ENCODE assay signal across 9 cellular contexts in genomic region chr19:42269518-42270345, GRCh38. TPM values are rescaled to one million over a fixed set of nuclear protein-coding genes. Genes with fewer than 3 reads are reported as not detected.
A peak's percentile ranks its signal among the peaks of the same experiment; 100 is the strongest.
DNase-seq lines count a peak whose midpoint lies in the region; ATAC-seq and TF ChIP-seq lines count a peak whose summit lies in the region.
"Had no signal": no experiment of that assay in that cellular context is flagged by ENCODE, and none has a peak within 500 bp of the region (broad histone marks: within the 10 kb centered on the region; RNA-seq: fewer than 3 reads in every experiment).

No MANE protein-coding gene starts in this region.

- H3K4me3 Mint-ChIP-seq in CD4-positive, alpha-beta T cell = peak overlapping the region; percentile 92
- H3K4me3 Mint-ChIP-seq: central memory CD8-positive, alpha-beta T cell had no signal

- CTCF ChIA-PET in CD4-positive, alpha-beta T cell (lab: Charles Lee) = interaction anchor here (1.1 to 3.2 kb wide), 4 partner anchors 10 to 27 kb away, joined by 3 to 27 read pairs (median 8); no protein-coding TSS in a partner anchor

- H2AFZ ChIP-seq in neuronal stem cell (ENCODE audit: low read length) = no peak overlapping the region

- intact Hi-C loops in CD4-positive, alpha-beta T cell (cut with DNase I, micrococcal nuclease) = no loop called here

- H3K9ac ChIP-seq in neuronal stem cell (ENCODE audit: low read depth, low read length, poor library complexity) = peak overlapping the region; percentile 81

- no peaks in the 10 kb centered on the region for H3K27me3 ChIP-seq in CD4-positive, alpha-beta T cell (ENCODE audit: control insufficient read depth, insufficient read depth, low read length)
- no peaks in the 10 kb centered on the region for H3K27me3 ChIP-seq in neuronal stem cell (ENCODE audit: control insufficient read depth in 3 of 3, insufficient read depth in 3 of 3, low read depth in 1 of 3, low read length in 3 of 3)

- peak overlapping the region; percentile 37 for H3K4ac ChIP-seq in neuronal stem cell (ENCODE audit: low read length)

- H3K36me3 Mint-ChIP-seq in CD4-positive, alpha-beta T cell (ENCODE audit: low read depth) = peaks cover 24% of the 10 kb centered on the region

- H3K9me3 Mint-ChIP-seq in CD4-positive, alpha-beta T cell = no peaks in the 10 kb centered on the region
- H3K9me3 Mint-ChIP-seq: central memory CD8-positive, alpha-beta T cell had no signal

- no peak overlapping the region for H3K23ac ChIP-seq in neuronal stem cell (ENCODE audit: low read depth, low read length, poor library complexity)

- peak overlapping the region; percentile 62 for H3K4me2 ChIP-seq in neuronal stem cell (ENCODE audit: insufficient read depth, low read length, poor library complexity, severe bottlenecking)

- no peak overlapping the region for H3K14ac ChIP-seq in neuronal stem cell (ENCODE audit: low read length)

- H3K27ac Mint-ChIP-seq in CD4-positive, alpha-beta T cell = no peak overlapping the region

- WGBS in neuronal stem cell (ENCODE audit: extremely low coverage in 2 of 2, insufficient read length in 2 of 2, insufficient replicate concordance in 1 of 2), 2 donors = no CpG with 5 or more reads among the region's 9 CpGs

- H4K91ac ChIP-seq in neuronal stem cell (ENCODE audit: low read depth, low read length, poor library complexity) = no peak overlapping the region

- H2BK120ac ChIP-seq in neuronal stem cell (ENCODE audit: low read depth, low read length) = no peak overlapping the region

- H2BK12ac ChIP-seq in neuronal stem cell (ENCODE audit: low read length) = peak overlapping the region; percentile 41

- no peaks in the 10 kb centered on the region for H3K9me3 ChIP-seq in CD4-positive, alpha-beta T cell (ENCODE audit: control insufficient read depth, low read length)
- no peaks in the 10 kb centered on the region for H3K9me3 ChIP-seq in neuronal stem cell (replicated peaks in 1 of 2; ENCODE audit: control insufficient read depth in 2 of 2, insufficient read depth in 1 of 2, low read depth in 1 of 2, low read length in 2 of 2)

- no peak for ATAC-seq in CD4-positive, alpha-beta T cell (ENCODE audit: poor library complexity)

- DNase-seq in CD4-positive, alpha-beta T cell = no peak
- peak; percentile 13 for DNase-seq in NCI-H226
- DNase-seq in epithelial cell of proximal tubule (ENCODE audit: low read depth) = no peak
- no peak for DNase-seq in neuronal stem cell (ENCODE audit: low spot score)
- no peak for DNase-seq in NCI-H82 (lab: John Stamatoyannopoulos, UW)
- DNase-seq in ACHN = no peak
- no peak for DNase-seq in stimulated activated CD4-positive, alpha-beta T cell treated with anti-CD3 and anti-CD28 coated beads, Interleukin-2, amount 100 ng/mL, for 24 hours
- DNase-seq in amniotic stem cell (lab: John Stamatoyannopoulos, UW) = no peak

- peak overlapping the region; percentile 90 for H2AK5ac ChIP-seq in neuronal stem cell (ENCODE audit: low read depth, low read length)

- peak overlapping the region; percentile 48 for H3K18ac ChIP-seq in neuronal stem cell (ENCODE audit: low read length)

- H3K4me1 Mint-ChIP-seq in CD4-positive, alpha-beta T cell (ENCODE audit: low read depth) = peaks cover 25% of the 10 kb centered on the region

- H3K79me1 ChIP-seq in neuronal stem cell (ENCODE audit: low read depth, low read length) = peaks cover 20% of the 10 kb centered on the region

- in situ Hi-C loops in ACHN (cut with HindIII; ENCODE audit: low pct_ligation_motif_present, low pct_unique_long_range_greater_than_20kb, low sequenced_read_pairs) = no loop called here

- H2BK15ac ChIP-seq in neuronal stem cell (ENCODE audit: low read length) = peak overlapping the region; percentile 92

- peaks cover 12 to 19% of the 10 kb centered on the region in 2 donors for H3K4me1 ChIP-seq in neuronal stem cell (ENCODE audit: control insufficient read depth in 2 of 2, insufficient read depth in 1 of 2, low read depth in 1 of 2, low read length in 2 of 2)

- H3K27ac ChIP-seq in CD4-positive, alpha-beta T cell (ENCODE audit: low read depth, low read length) = peak overlapping the region; percentile 93
- no peak overlapping the region for H3K27ac ChIP-seq in neuronal stem cell (replicated peaks; ENCODE audit: low read length)

- peak overlapping the region; percentile 75 for H3K4me3 ChIP-seq in epithelial cell of proximal tubule (ENCODE audit: low read depth, low read length)
- peak overlapping the region; percentile 65 to 76 for H3K4me3 ChIP-seq in neuronal stem cell (ENCODE audit: low read length in 2 of 2)

- peak overlapping the region; percentile 29 for H2BK5ac ChIP-seq in neuronal stem cell (ENCODE audit: low read length)

- POLR2A ChIA-PET in CD4-positive, alpha-beta T cell (lab: Charles Lee) = interaction anchor here (1.1 to 4.4 kb wide), 11 partner anchors 10 to 193 kb away, joined by 3 to 59 read pairs (median 6); partner anchors contain the start of genes ERF, GSK3A, PAFAH1B3 and PRR19

- no peak overlapping the region for H4K8ac ChIP-seq in neuronal stem cell (ENCODE audit: low read depth, low read length)

- no peak for TF ChIP-seq CTCF in CD4-positive, alpha-beta T cell (IDR thresholded peaks at IDR 0.05)
- no peak for TF ChIP-seq CTCF in epithelial cell of proximal tubule (conservative IDR thresholded peaks at IDR 0.05; ENCODE audit: low read depth, low read length)

- no peaks in the 10 kb centered on the region for H3K27me3 Mint-ChIP-seq in CD4-positive, alpha-beta T cell
- H3K27me3 Mint-ChIP-seq: central memory CD8-positive, alpha-beta T cell had no signal

- peaks cover 11 to 26% of the 10 kb centered on the region in 2 donors for H3K36me3 ChIP-seq in neuronal stem cell (replicated peaks in 1 of 2; ENCODE audit: control insufficient read depth in 2 of 2, insufficient read depth in 2 of 2, low read length in 2 of 2)

RNA-seq across cellular contexts. Expression of gene CIC, which starts 0.7 kb away (rescaled TPM):
- 100 to 1,000 TPM; 114 to 119 TPM for total RNA-seq in CD4-positive, alpha-beta T cell
- 49.3 and 63.9 TPM in 2 replicates for total RNA-seq in epithelial cell of proximal tubule
- 38.5 TPM for polyA plus RNA-seq in neuronal stem cell (2013, experiment 1 of 2)
- 37.8 TPM for polyA plus RNA-seq in neuronal stem cell (2013, experiment 2 of 2)

RNA-seq across cellular contexts. Expression of gene ERF, which starts 14.8 kb away (rescaled TPM):
- total RNA-seq in CD4-positive, alpha-beta T cell = 100 to 1,000 TPM; 105 to 113 TPM
- 36.3 and 48.6 TPM in 2 replicates for total RNA-seq in epithelial cell of proximal tubule
- 77.7 TPM for polyA plus RNA-seq in neuronal stem cell (2013, experiment 1 of 2)
- polyA plus RNA-seq in neuronal stem cell (2013, experiment 2 of 2) = 78.0 TPM

RNA-seq across cellular contexts. Expression of gene GSK3A, which starts 27.3 kb away (rescaled TPM):
- total RNA-seq in CD4-positive, alpha-beta T cell = 10 to 100 TPM; 13.6 to 13.9 TPM
- total RNA-seq in epithelial cell of proximal tubule = 30.9 and 33.9 TPM in 2 replicates
- 67.3 TPM for polyA plus RNA-seq in neuronal stem cell (2013, experiment 1 of 2)
- 64.6 TPM for polyA plus RNA-seq in neuronal stem cell (2013, experiment 2 of 2)

RNA-seq across cellular contexts. Expression of gene PRR19, which starts 32.2 kb away (rescaled TPM):
- total RNA-seq in CD4-positive, alpha-beta T cell = under 1 TPM in 1 of 2 experiments, not detected in 1; 0.16 TPM
- 0.23 and 2.7 TPM in 2 replicates for total RNA-seq in epithelial cell of proximal tubule
- polyA plus RNA-seq in neuronal stem cell (2013, experiment 1 of 2) = 2.2 TPM
- polyA plus RNA-seq in neuronal stem cell (2013, experiment 2 of 2) = 2.0 TPM

RNA-seq across cellular contexts. Expression of gene PAFAH1B3, which starts 32.7 kb away (rescaled TPM):
- 10 to 100 TPM; 10.6 to 11.8 TPM for total RNA-seq in CD4-positive, alpha-beta T cell
- 157 and 183 TPM in 2 replicates for total RNA-seq in epithelial cell of proximal tubule
- polyA plus RNA-seq in neuronal stem cell (2013, experiment 1 of 2) = 134 TPM
- polyA plus RNA-seq in neuronal stem cell (2013, experiment 2 of 2) = 128 TPM
